In the genomic region with DNA sequence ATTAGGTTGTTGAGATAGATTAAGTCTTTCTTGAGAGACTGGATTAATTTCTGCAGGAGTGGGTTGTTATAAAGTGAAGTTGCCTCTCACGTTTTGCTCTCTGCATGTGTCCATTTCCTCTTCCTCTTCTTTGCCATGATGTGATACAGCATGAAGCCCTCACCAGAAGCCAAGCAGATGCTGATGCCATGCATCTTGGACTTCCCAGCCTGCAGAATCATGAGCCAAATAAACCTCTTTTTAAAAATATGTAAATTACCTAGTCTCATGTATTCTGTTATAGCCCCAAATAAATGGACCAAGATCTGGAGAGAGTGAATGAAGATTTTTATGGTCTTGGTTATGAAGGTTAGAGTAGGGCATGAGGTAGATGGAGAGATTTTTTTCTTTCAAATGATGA, we compare ENCODE assay signal across 33 cellular contexts.
"Had no signal": no experiment of that assay in that cellular context is flagged by ENCODE, and none has a peak within 500 bp of the region (broad histone marks: within the 10 kb centered on the region; RNA-seq: fewer than 3 reads in every experiment).

No MANE protein-coding gene starts in this region.

- DNase-seq: activated CD4-positive, alpha-beta memory T cell treated with anti-CD3 and anti-CD28 coated beads, Interleukin-2, amount 10 ng/mL, durations not matched to agents 7 days and 5 days; activated CD4-positive, alpha-beta T cell treated with anti-CD3 and anti-CD28 coated beads for 1 hour; activated CD4-positive, alpha-beta T cell treated with anti-CD3 and anti-CD28 coated beads for 36 hours; activated CD4-positive, alpha-beta T cell treated with anti-CD3 and anti-CD28 coated beads, Interleukin-2, amount 10 ng/mL, durations not matched to agents 24 days and 14 days; activated CD4-positive, alpha-beta T cell treated with anti-CD3 and anti-CD28 coated beads, Interleukin-2, amount 50 U/mL, for 48 hours; activated CD4-positive, CD25-positive, alpha-beta regulatory T cell; activated CD8-positive, alpha-beta memory T cell treated with anti-CD3 and anti-CD28 coated beads for 24 hours; activated CD8-positive, alpha-beta memory T cell treated with anti-CD3 and anti-CD28 coated beads, Interleukin-2, amount 10 ng/mL, durations not matched to agents 7 days and 5 days; activated CD8-positive, alpha-beta memory T cell treated with anti-CD3 and anti-CD28 coated beads, Interleukin-2, amount 50 U/mL, for 48 hours; activated CD8-positive, alpha-beta T cell treated with anti-CD3 and anti-CD28 coated beads, Interleukin-2, amount 10 ng/mL, durations not matched to agents 7 days and 5 days; activated effector memory CD4-positive, alpha-beta T cell treated with Interleukin-2 at 50 U/mL for 16 hours; activated gamma-delta T cell; activated naive CD4-positive, alpha-beta T cell treated with anti-CD3 and anti-CD28 coated beads, Interleukin-2, amount 10 ng/mL, durations not matched to agents 7 days and 5 days; activated naive CD4-positive, alpha-beta T cell treated with Interleukin-2 at 50 U/mL for 16 hours; activated naive CD8-positive, alpha-beta T cell treated with anti-CD3 and anti-CD28 coated beads, Interleukin-2, amount 10 ng/mL, durations not matched to agents 7 days and 5 days; activated naive CD8-positive, alpha-beta T cell treated with anti-CD3 and anti-CD28 coated beads, Interleukin-2, amount 50 U/mL, for 24 hours; activated T-cell treated with anti-CD3 and anti-CD28 coated beads, Interleukin-2, amount 50 U/mL, for 24 hours; activated T-cell treated with anti-CD3 and anti-CD28 coated beads, Interleukin-2, amount 50 U/mL, for 48 hours; amygdala; anterior cingulate cortex; caudate nucleus; cerebellar nuclear complex; T-helper 17 cell; T-helper 9 cell; WERI-Rb-1 had no signal

- H3K4me3 Mint-ChIP-seq: activated CD4-positive, alpha-beta memory T cell treated with anti-CD3 and anti-CD28 coated beads, Interleukin-2, amount 10 ng/mL, durations not matched to agents 7 days and 5 days; activated CD4-positive, alpha-beta T cell treated with anti-CD3 and anti-CD28 coated beads for 36 hours; activated CD4-positive, alpha-beta T cell treated with anti-CD3 and anti-CD28 coated beads, Interleukin-2, amount 10 ng/mL, durations not matched to agents 24 days and 14 days; activated CD8-positive, alpha-beta memory T cell treated with anti-CD3 and anti-CD28 coated beads, Interleukin-2, amount 10 ng/mL, durations not matched to agents 7 days and 5 days; activated CD8-positive, alpha-beta T cell treated with anti-CD3 and anti-CD28 coated beads, Interleukin-2, amount 10 ng/mL, durations not matched to agents 7 days and 5 days; activated naive CD4-positive, alpha-beta T cell treated with anti-CD3 and anti-CD28 coated beads, Interleukin-2, amount 10 ng/mL, durations not matched to agents 7 days and 5 days; activated naive CD4-positive, alpha-beta T cell treated with anti-CD3 and anti-CD28 coated beads, Interleukin-2, amount 50 U/mL, for 24 hours; activated naive CD8-positive, alpha-beta T cell; activated naive CD8-positive, alpha-beta T cell treated with anti-CD3 and anti-CD28 coated beads, Interleukin-2, amount 10 ng/mL, durations not matched to agents 7 days and 5 days; activated naive CD8-positive, alpha-beta T cell treated with anti-CD3 and anti-CD28 coated beads, Interleukin-2, amount 50 U/mL, for 24 hours; activated T-cell treated with anti-CD3 and anti-CD28 coated beads, Interleukin-2, amount 50 U/mL, for 24 hours; brain; central memory CD8-positive, alpha-beta T cell; T-helper 17 cell; WTC11 had no signal

- H3K27me3 ChIP-seq: ascending aorta, cardiac muscle cell had no signal

- H3K36me3 Mint-ChIP-seq: activated naive CD4-positive, alpha-beta T cell treated with anti-CD3 and anti-CD28 coated beads, Interleukin-2, amount 50 U/mL, for 24 hours; brain had no signal

- ATAC-seq: activated CD4-positive, alpha-beta T cell treated with anti-CD3 and anti-CD28 coated beads for 36 hours; activated CD4-positive, CD25-positive, alpha-beta regulatory T cell treated with anti-CD3 and anti-CD28 coated beads, Interleukin-2, amount 50 U/mL, for 24 hours; activated CD8-positive, alpha-beta memory T cell treated with anti-CD3 and anti-CD28 coated beads, Interleukin-2, amount 10 ng/mL, durations not matched to agents 7 days and 5 days; activated CD8-positive, alpha-beta T cell treated with anti-CD3 and anti-CD28 coated beads, Interleukin-2, amount 10 ng/mL, durations not matched to agents 7 days and 5 days; activated naive CD8-positive, alpha-beta T cell treated with anti-CD3 and anti-CD28 coated beads, Interleukin-2, amount 50 U/mL, for 24 hours; T-helper 17 cell; WTC11 had no signal

- H3K4me3 ChIP-seq: ascending aorta, cardiac muscle cell had no signal

- H3K9me3 ChIP-seq: ascending aorta had no signal

- H3K27ac Mint-ChIP-seq: activated CD4-positive, alpha-beta T cell treated with anti-CD3 and anti-CD28 coated beads for 36 hours; activated CD4-positive, alpha-beta T cell treated with anti-CD3 and anti-CD28 coated beads, Interleukin-2, amount 10 ng/mL, durations not matched to agents 24 days and 14 days; activated CD8-positive, alpha-beta T cell treated with anti-CD3 and anti-CD28 coated beads, Interleukin-2, amount 10 ng/mL, durations not matched to agents 7 days and 5 days; activated naive CD4-positive, alpha-beta T cell treated with anti-CD3 and anti-CD28 coated beads, Interleukin-2, amount 10 ng/mL, durations not matched to agents 7 days and 5 days; activated naive CD4-positive, alpha-beta T cell treated with anti-CD3 and anti-CD28 coated beads, Interleukin-2, amount 50 U/mL, for 24 hours; activated naive CD8-positive, alpha-beta T cell; activated naive CD8-positive, alpha-beta T cell treated with anti-CD3 and anti-CD28 coated beads, Interleukin-2, amount 10 ng/mL, durations not matched to agents 7 days and 5 days; activated naive CD8-positive, alpha-beta T cell treated with anti-CD3 and anti-CD28 coated beads, Interleukin-2, amount 50 U/mL, for 24 hours; activated T-cell treated with anti-CD3 and anti-CD28 coated beads, Interleukin-2, amount 50 U/mL, for 24 hours; brain; T-helper 17 cell; WTC11 had no signal

- H3K27ac ChIP-seq: ascending aorta, cardiac muscle cell, WERI-Rb-1 had no signal

- H3K36me3 ChIP-seq: ascending aorta, cardiac muscle cell, WERI-Rb-1 had no signal

- H3K27me3 Mint-ChIP-seq: activated CD4-positive, alpha-beta memory T cell treated with anti-CD3 and anti-CD28 coated beads, Interleukin-2, amount 10 ng/mL, durations not matched to agents 7 days and 5 days; activated CD4-positive, alpha-beta T cell treated with anti-CD3 and anti-CD28 coated beads for 36 hours; activated CD4-positive, alpha-beta T cell treated with anti-CD3 and anti-CD28 coated beads, Interleukin-2, amount 10 ng/mL, durations not matched to agents 24 days and 14 days; activated CD8-positive, alpha-beta memory T cell treated with anti-CD3 and anti-CD28 coated beads, Interleukin-2, amount 10 ng/mL, durations not matched to agents 7 days and 5 days; activated naive CD4-positive, alpha-beta T cell treated with anti-CD3 and anti-CD28 coated beads, Interleukin-2, amount 50 U/mL, for 24 hours; activated naive CD8-positive, alpha-beta T cell; brain; central memory CD8-positive, alpha-beta T cell; T-helper 17 cell had no signal

- H3K4me1 Mint-ChIP-seq: activated naive CD4-positive, alpha-beta T cell treated with anti-CD3 and anti-CD28 coated beads, Interleukin-2, amount 50 U/mL, for 24 hours; brain; central memory CD8-positive, alpha-beta T cell; WTC11 had no signal

- H3K4me1 ChIP-seq: ascending aorta had no signal
